In genomic region chr10:60414877-60415585, GRCh38 we compare ENCODE assay signal across 12 cellular contexts. TPM values are rescaled to one million over a fixed set of nuclear protein-coding genes. Genes with fewer than 3 reads are reported as not detected.
DNase-seq lines count a peak whose midpoint lies in the region; ATAC-seq and TF ChIP-seq lines count a peak whose summit lies in the region.
"Had no signal": no experiment of that assay in that cellular context is flagged by ENCODE, and none has a peak within 500 bp of the region (broad histone marks: within the 10 kb centered on the region; RNA-seq: fewer than 3 reads in every experiment).

No MANE protein-coding gene starts in this region.

- H3K4me3 ChIP-seq in HUES48 (ENCODE audit: low read depth, low read length), result no peak overlapping the region
- no peak overlapping the region for H3K4me3 ChIP-seq in kidney epithelial cell (ENCODE audit: low read depth, low read length)
- H3K4me3 ChIP-seq: body of pancreas had no signal

- peak overlapping the region; percentile 28 for H3K27ac ChIP-seq in HUES48 (ENCODE audit: low read depth, low read length)
- H3K27ac ChIP-seq: body of pancreas, neutrophil had no signal

- no peak for ATAC-seq in GM21515 (IDR thresholded peaks at IDR 0.05; ENCODE audit: unreplicated experiment)
- ATAC-seq: body of pancreas had no signal

- H3K9ac ChIP-seq in HUES48 (ENCODE audit: low read depth, low read length), result no peak overlapping the region

- TF ChIP-seq CTCF in AG09319 (IDR thresholded peaks at IDR 0.05; ENCODE audit: low read depth, low read length), result no peak
- TF ChIP-seq CTCF in kidney epithelial cell (IDR thresholded peaks at IDR 0.05; ENCODE audit: insufficient read depth, low read length, poor library complexity, severe bottlenecking), result no peak

- DNase-seq in AG09319 (ENCODE audit: extremely low read depth, low read depth), result peak; percentile 29
- peak; percentile 91 for DNase-seq in astrocyte of the hippocampus (ENCODE audit: low read depth, low spot score)
- peak; percentile 83 for DNase-seq in kidney epithelial cell (ENCODE audit: low read depth)
- DNase-seq in SIG-M5 treated with dmso at 0.1 percent for 504 hours (lab: John Stamatoyannopoulos, UW; ENCODE audit: unreplicated experiment), result no peak
- no peak for DNase-seq in activated CD4-positive, alpha-beta T cell treated with anti-CD3 and anti-CD28 coated beads, Interleukin-2, amount 50 U/mL, for 4 hours
- DNase-seq in NCI-H2171 treated with DMSO at 0.1 percent for 48 hours (lab: John Stamatoyannopoulos, UW), result no peak
- DNase-seq: activated CD4-positive, alpha-beta memory T cell treated with anti-CD3 and anti-CD28 coated beads, Interleukin-2, amount 10 ng/mL, durations not matched to agents 7 days and 5 days; KG1 had no signal

- H3K27me3 ChIP-seq in HUES48 (ENCODE audit: control insufficient read depth, insufficient read depth, low read length) (peaks cover 26% of the 10 kb centered on the region), kidney epithelial cell (ENCODE audit: control insufficient read depth, insufficient read depth, low read length) (no peaks in the 10 kb centered on the region)
- H3K27me3 ChIP-seq: body of pancreas, neutrophil had no signal

- no peaks in the 10 kb centered on the region for H3K9me3 ChIP-seq in HUES48 (ENCODE audit: control insufficient read depth, insufficient read depth, low read length)
- H3K9me3 ChIP-seq: body of pancreas, neutrophil had no signal

- peaks cover 6% of the 10 kb centered on the region for H3K4me1 ChIP-seq in HUES48 (ENCODE audit: control insufficient read depth, insufficient read depth, low read length)
- H3K4me1 ChIP-seq: body of pancreas had no signal

- no peaks in the 10 kb centered on the region for H3K36me3 ChIP-seq in HUES48 (ENCODE audit: control insufficient read depth, insufficient read depth, low read length)
- no peaks in the 10 kb centered on the region for H3K36me3 ChIP-seq in kidney epithelial cell (ENCODE audit: control insufficient read depth, insufficient read depth, low read length)
- H3K36me3 ChIP-seq: neutrophil had no signal

RNA-seq across cellular contexts. Expression of gene ANK3, which starts 25.4 kb away (rescaled TPM):
- total RNA-seq in kidney epithelial cell, result 5.1 and 14.8 TPM in 2 replicates

Comparison
In these comparisons a context has a peak if more than half of its experiments do, and no peak if none do; other contexts are left out.
1. DNase-seq: peak in AG09319 (single experiment), astrocyte of the hippocampus (single experiment) and kidney epithelial cell (single experiment); none in SIG-M5 treated with dmso at 0.1 percent for 504 hours (single experiment), activated CD4-positive, alpha-beta T cell treated with anti-CD3 and anti-CD28 coated beads, Interleukin-2, amount 50 U/mL, for 4 hours (0 of 2) and NCI-H2171 treated with DMSO at 0.1 percent for 48 hours (single experiment).